In genomic region chr13:25046274-25046984, GRCh38 we compare ENCODE assay signal across 11 cellular contexts. TPM values are rescaled to one million over a fixed set of nuclear protein-coding genes. Genes with fewer than 3 reads are reported as not detected.
DNase-seq lines count a peak whose midpoint lies in the region; ATAC-seq and TF ChIP-seq lines count a peak whose summit lies in the region.
"Had no signal": no experiment of that assay in that cellular context is flagged by ENCODE, and none has a peak within 500 bp of the region (broad histone marks: within the 10 kb centered on the region; RNA-seq: fewer than 3 reads in every experiment).

No MANE protein-coding gene starts in this region.

- H3K9me3 Mint-ChIP-seq in GM23338: peaks cover 18% of the 10 kb centered on the region; the same call in 2 of the 3 replicates

- H3K36me3 ChIP-seq in GM23338 (ENCODE audit: insufficient read depth) (no peaks in the 10 kb centered on the region), rectal smooth muscle tissue (ENCODE audit: control insufficient read depth, insufficient read depth, low read length) (no peaks in the 10 kb centered on the region)

- H3F3A ChIP-seq in GM23338 (replicated peaks; ENCODE audit: low read depth): no peaks in the 10 kb centered on the region

- H3K4me3 ChIP-seq in GM23338: peak overlapping the region; percentile 85
- H3K4me3 ChIP-seq in right cardiac atrium (ENCODE audit: low read length): peak overlapping the region; percentile 0
- H3K4me3 ChIP-seq in rectal smooth muscle tissue (ENCODE audit: low read length): peak overlapping the region; percentile 50

- peaks cover 9% of the 10 kb centered on the region; the same call in 1 of the 3 replicates for H3K36me3 Mint-ChIP-seq in GM23338 (ENCODE audit: low read depth)

- no peak overlapping the region for H3K9ac ChIP-seq in rectal smooth muscle tissue (ENCODE audit: low read length)

- TF ChIP-seq CTCF in GM23338 (conservative IDR thresholded peaks at IDR 0.05; ENCODE audit: low read depth in 2 of 2): no peak

- H3K79me2 ChIP-seq in GM23338 (replicated peaks; ENCODE audit: insufficient read depth): no peaks in the 10 kb centered on the region

- H3K27me3 ChIP-seq in GM23338 (ENCODE audit: insufficient read depth) (peaks cover 27% of the 10 kb centered on the region), right cardiac atrium (ENCODE audit: control insufficient read depth, insufficient read depth) (peaks cover 3% of the 10 kb centered on the region), rectal smooth muscle tissue (ENCODE audit: control insufficient read depth, insufficient read depth, low read length) (peaks cover 7% of the 10 kb centered on the region)

- no peaks in the 10 kb centered on the region for H3K9me3 ChIP-seq in right cardiac atrium (ENCODE audit: control insufficient read depth, low read length)

- H3K4me1 ChIP-seq in GM23338 (ENCODE audit: insufficient read depth) (peaks cover 4% of the 10 kb centered on the region; the same call in 1 of the 2 replicates), right cardiac atrium (ENCODE audit: control insufficient read depth, insufficient read depth, low read length) (no peaks in the 10 kb centered on the region), rectal smooth muscle tissue (ENCODE audit: control insufficient read depth, insufficient read depth, low read length) (no peaks in the 10 kb centered on the region)

- H3K4me3 Mint-ChIP-seq in GM23338: peak overlapping the region; percentile 70

- ATAC-seq in GM23338 (peak; percentile 87), right cardiac atrium (no peak), GM19455 (IDR thresholded peaks at IDR 0.05; ENCODE audit: unreplicated experiment) (no peak)
- ATAC-seq: activated CD4-positive, CD25-positive, alpha-beta regulatory T cell treated with anti-CD3 and anti-CD28 coated beads, Interleukin-2, amount 50 U/mL, for 24 hours had no signal

- 16% methylated on average over 24 of the region's 24 CpGs for WGBS in right cardiac atrium

- no peak overlapping the region for H3K27ac Mint-ChIP-seq in GM23338

- H3K27ac ChIP-seq in GM23338 (ENCODE audit: low read depth) (no peak overlapping the region), right cardiac atrium (ENCODE audit: low read length) (no peak overlapping the region), rectal smooth muscle tissue (ENCODE audit: low read depth, low read length) (no peak overlapping the region)
- H3K27ac ChIP-seq: HL-60 had no signal

- no peaks in the 10 kb centered on the region for H4K20me1 ChIP-seq in GM23338 (replicated peaks; ENCODE audit: insufficient read depth)

- no peaks in the 10 kb centered on the region for H3K9me2 ChIP-seq in GM23338 (ENCODE audit: insufficient read depth)

- peak; percentile 60 for DNase-seq in GM23338 (ENCODE audit: low spot score)
- DNase-seq in NCI-H82 treated with DMSO at 0.1 percent for 48 hours (lab: John Stamatoyannopoulos, UW; ENCODE audit: unreplicated experiment): peak; percentile 11
- no peak for DNase-seq in right cardiac atrium
- no peak for DNase-seq in NCI-H1105 (lab: John Stamatoyannopoulos, UW)
- no peak for DNase-seq in SKM-1 treated with dmso at 0.1 percent for 144 hours (lab: John Stamatoyannopoulos, UW; ENCODE audit: unreplicated experiment)
- DNase-seq in foreskin melanocyte: no peak
- DNase-seq: NK-92 treated with Interleukin-12 subunit alpha and Interleukin-12 subunit beta, amount 100 ng/mL, for 24 hours had no signal

- H3K27me3 Mint-ChIP-seq in GM23338 (ENCODE audit: insufficient read depth, low read depth, poor library complexity): peaks cover 30% of the 10 kb centered on the region

- peak overlapping the region; percentile 95 for H3K4me2 ChIP-seq in GM23338

- peaks cover 11% of the 10 kb centered on the region; the same call in 2 of the 3 replicates for H3K4me1 Mint-ChIP-seq in GM23338

- intact Hi-C loops in right cardiac atrium (cut with DNase I): no loop called here

- H2AFZ ChIP-seq in GM23338: peak overlapping the region; percentile 99

TF ChIP-seq in GM23338, 12 proteins besides CTCF, POLR2A, EP300 and RAD21:
- TF ChIP-seq STAT1 (IDR thresholded peaks at IDR 0.05; ENCODE audit: unreplicated experiment) (no peak), NANOG (IDR thresholded peaks at IDR 0.05; ENCODE audit: borderline replicate concordance) (no peak)

RNA-seq across cellular contexts. Expression of gene PABPC3, which starts 49.5 kb away (rescaled TPM):
- 0.58 and 1.2 TPM in 2 replicates for total RNA-seq in GM23338 (2014; rRNA removed; shearing (Covaris generic))
- 0.42 and 0.55 TPM in 2 replicates for polyA plus RNA-seq in GM23338 (2016; fragmentation: Nextera tagmentation; extraction: Ambion mirVana)
- total RNA-seq in right cardiac atrium: under 1 TPM; 0.09 to 0.14 (median 0.10) TPM
- polyA plus RNA-seq in right cardiac atrium: 0.05 TPM

Comparison
In these comparisons a context has a peak if more than half of its experiments do, and no peak if none do; other contexts are left out.
1. DNase-seq: peak in GM23338 (single experiment) and NCI-H82 treated with DMSO at 0.1 percent for 48 hours (single experiment); none in right cardiac atrium (0 of 3), NCI-H1105 (single experiment), SKM-1 treated with dmso at 0.1 percent for 144 hours (single experiment) and foreskin melanocyte (single experiment).
2. H3K4me3 ChIP-seq: peak in every context shown above with its lines; median percentile 85 in GM23338; 50 in rectal smooth muscle tissue; 0 in right cardiac atrium.